9 cellular contexts compared by ENCODE assay signal in the genomic region with DNA sequence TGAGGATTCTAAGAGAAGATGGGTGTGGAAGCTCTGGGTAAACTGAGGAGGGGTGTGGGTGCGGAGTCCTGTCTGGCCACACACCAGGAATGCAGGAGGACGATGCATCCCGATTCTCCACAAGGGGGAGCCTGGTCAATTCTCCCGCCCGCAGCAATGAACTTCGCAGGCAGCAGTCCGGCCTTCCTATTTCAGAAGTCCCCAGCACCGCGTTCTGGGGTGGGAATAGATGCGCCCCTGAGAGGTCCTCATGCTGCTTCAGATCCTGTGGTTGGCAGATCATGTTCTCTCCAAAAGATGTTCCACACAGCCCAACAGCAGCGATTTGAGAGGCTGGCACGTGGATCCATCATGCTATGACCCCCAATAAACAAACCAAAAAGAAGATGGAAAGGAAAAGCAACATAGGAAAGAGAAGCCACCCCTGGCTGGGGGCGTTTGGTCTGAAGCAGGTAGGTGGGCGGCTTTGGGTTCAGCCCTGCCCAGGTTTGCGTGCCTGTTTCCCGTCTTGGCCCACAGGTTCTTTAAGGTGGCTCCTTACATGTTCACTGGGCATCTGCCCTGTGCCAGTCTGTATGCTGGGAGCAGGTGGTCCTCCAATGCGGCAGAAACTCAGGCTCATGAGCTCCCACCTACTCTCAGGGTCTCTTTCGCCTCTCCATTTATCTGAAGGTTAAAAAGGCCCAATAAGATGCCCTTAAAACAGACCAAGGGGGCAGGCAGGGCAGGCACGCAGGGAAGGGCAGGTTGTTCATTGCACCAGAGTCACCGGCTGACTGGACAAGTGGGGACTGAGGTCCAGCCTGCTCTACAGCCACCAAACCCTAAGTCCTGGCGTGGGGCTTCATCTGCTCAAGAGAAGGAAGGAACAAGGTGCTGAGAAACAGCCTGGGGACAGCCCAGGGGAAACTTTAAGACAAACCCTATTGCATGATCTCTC.
A peak's percentile ranks its signal among the peaks of the same experiment; 100 is the strongest.
DNase-seq lines count a peak whose midpoint lies in the region; ATAC-seq and TF ChIP-seq lines count a peak whose summit lies in the region.
"Had no signal": no experiment of that assay in that cellular context is flagged by ENCODE, and none has a peak within 500 bp of the region (broad histone marks: within the 10 kb centered on the region; RNA-seq: fewer than 3 reads in every experiment).

No MANE protein-coding gene starts in this region.

- CTCF ChIA-PET in RWPE1 (lab: Yijun Ruan, JAX) = interaction anchor here (0.6 to 1.2 kb wide), 3 partner anchors 11 to 124 kb away, joined by 3 to 6 read pairs (median 3); no protein-coding TSS in a partner anchor

- DNase-seq in stimulated activated CD4-positive, alpha-beta T cell treated with anti-CD3 and anti-CD28 coated beads, Interleukin-15, amount 100 ng/mL, for 24 hours = peak; percentile 32
- DNase-seq in stimulated activated CD4-positive, alpha-beta T cell treated with anti-CD3 and anti-CD28 coated beads, Interleukin-4, amount 100 ng/mL, for 1 hour = no peak
- DNase-seq in RWPE1 (ENCODE audit: low spot score) = peak; percentile 44
- no peak for DNase-seq in foreskin keratinocyte
- DNase-seq in posterior cingulate gyrus = peak in 9 of 10 donors; percentile 42 to 93 (median 62)
- DNase-seq in effector CD4-positive, alpha-beta T cell = no peak
- DNase-seq: activated naive CD8-positive, alpha-beta T cell treated with anti-CD3 and anti-CD28 coated beads, Interleukin-2, amount 10 ng/mL, durations not matched to agents 7 days and 5 days had no signal

- POLR2A ChIA-PET in RWPE1 (lab: Yijun Ruan, JAX; ENCODE audit: low non-redundant PET) = no interaction called here

- H3K27me3 ChIP-seq in foreskin keratinocyte = peaks cover 4% of the 10 kb centered on the region

- H3K27ac ChIP-seq in RWPE1 (no peak overlapping the region), foreskin keratinocyte (no peak overlapping the region)

- TF ChIP-seq CTCF in RWPE1 (conservative IDR thresholded peaks at IDR 0.05; ENCODE audit: low read depth) (peak; percentile 72), foreskin keratinocyte (conservative IDR thresholded peaks at IDR 0.05) (peak; percentile 61)

- H3K4me1 ChIP-seq in foreskin keratinocyte = peaks cover 9% of the 10 kb centered on the region

- intact Hi-C loops in posterior cingulate gyrus (cut with DNase I) = loop anchor here (10.0 kb wide), 2 partner anchors 58 to 462 kb away; no protein-coding TSS in a partner anchor

- ATAC-seq in foreskin keratinocyte (no peak), GM21526 (IDR thresholded peaks at IDR 0.05; ENCODE audit: low FRiP score, unreplicated experiment) (no peak), GM21390 (IDR thresholded peaks at IDR 0.05; ENCODE audit: unreplicated experiment) (no peak)

Comparison
In these comparisons a context has a peak if more than half of its experiments do, and no peak if none do; other contexts are left out.
1. DNase-seq: peak in stimulated activated CD4-positive, alpha-beta T cell treated with anti-CD3 and anti-CD28 coated beads, Interleukin-15, amount 100 ng/mL, for 24 hours (single experiment), RWPE1 (single experiment) and posterior cingulate gyrus (9 of 10); none in stimulated activated CD4-positive, alpha-beta T cell treated with anti-CD3 and anti-CD28 coated beads, Interleukin-4, amount 100 ng/mL, for 1 hour (single experiment), foreskin keratinocyte (0 of 2) and effector CD4-positive, alpha-beta T cell (single experiment).